In the genomic region with DNA sequence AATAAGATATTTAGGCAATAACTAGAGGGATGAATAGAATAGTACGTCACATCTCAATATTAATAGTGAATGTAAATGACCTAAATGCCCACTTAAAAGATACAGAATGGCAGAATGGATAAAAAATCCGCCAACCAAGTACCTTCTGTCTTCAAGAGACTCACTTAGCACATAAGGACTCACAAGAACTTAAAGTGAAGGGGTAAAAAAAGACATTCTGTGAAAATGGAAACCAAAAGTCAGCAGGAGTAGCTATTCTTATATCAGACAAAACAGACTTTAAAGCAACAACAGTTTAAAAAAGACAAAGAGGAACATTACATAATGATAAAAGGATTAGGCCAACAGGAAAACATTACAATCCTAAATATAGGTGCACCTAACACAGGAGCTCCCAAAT, we compare ENCODE assay signal across 34 cellular contexts. TPM values are rescaled to one million over a fixed set of nuclear protein-coding genes. Genes with fewer than 3 reads are reported as not detected.
"Had no signal": no experiment of that assay in that cellular context is flagged by ENCODE, and none has a peak within 500 bp of the region (broad histone marks: within the 10 kb centered on the region; RNA-seq: fewer than 3 reads in every experiment).

No MANE protein-coding gene starts in this region.

- H3K4me3 ChIP-seq: ascending aorta, cardiac muscle cell, Peyer's patch, SJSA1 had no signal

- H3K9me3 ChIP-seq: SJSA1, SK-N-SH had no signal

- H3K4me1 ChIP-seq: ascending aorta, Peyer's patch, SJSA1 had no signal

- H3K9ac ChIP-seq: SK-N-SH had no signal

- H3K36me3 ChIP-seq: ascending aorta, cardiac muscle cell, Peyer's patch, SJSA1 had no signal

- H3K27me3 ChIP-seq: ascending aorta, cardiac muscle cell, Peyer's patch, SJSA1 had no signal

- FAIRE-seq: TTC549 had no signal

- H3K4me2 ChIP-seq: SK-N-SH had no signal

- DNase-seq: activated CD4-positive, alpha-beta T cell treated with anti-CD3 and anti-CD28 coated beads for 36 hours; activated CD4-positive, alpha-beta T cell treated with anti-CD3 and anti-CD28 coated beads, Interleukin-2, amount 10 ng/mL, durations not matched to agents 7 days and 5 days; activated CD4-positive, alpha-beta T cell treated with anti-CD3 and anti-CD28 coated beads, Interleukin-2, amount 50 U/mL, for 48 hours; activated CD8-positive, alpha-beta T cell treated with anti-CD3 and anti-CD28 coated beads, Interleukin-2, amount 10 ng/mL, durations not matched to agents 7 days and 5 days; activated gamma-delta T cell; activated naive CD4-positive, alpha-beta T cell treated with Interleukin-2 at 50 U/mL for 16 hours; activated naive CD8-positive, alpha-beta T cell treated with anti-CD3 and anti-CD28 coated beads, Interleukin-2, amount 10 ng/mL, durations not matched to agents 7 days and 5 days; activated T-cell treated with anti-CD3 and anti-CD28 coated beads, Interleukin-2, amount 50 U/mL, for 24 hours; amygdala; NCI-H1048; NCI-H1436 treated with DMSO at 0.1 percent for 48 hours; NCI-H1694 treated with DMSO at 0.1 percent for 48 hours; NCI-H2029; NCI-H2171 treated with DMSO at 0.1 percent for 48 hours; NCI-H2227 treated with DMSO at 0.1 percent for 48 hours; NCI-H446; NCI-H510A treated with DMSO at 0.1 percent for 48 hours; NCI-H526 treated with DMSO at 0.1 percent for 48 hours; NCI-H82; PC-3; Peyer's patch; RPMI8226; SHP77 treated with DMSO at 0.1 percent for 48 hours; SK-N-SH had no signal

- ATAC-seq: activated CD4-positive, alpha-beta T cell treated with anti-CD3 and anti-CD28 coated beads for 36 hours; activated CD4-positive, CD25-positive, alpha-beta regulatory T cell treated with anti-CD3 and anti-CD28 coated beads, Interleukin-2, amount 50 U/mL, for 24 hours; activated CD8-positive, alpha-beta T cell treated with anti-CD3 and anti-CD28 coated beads, Interleukin-2, amount 10 ng/mL, durations not matched to agents 7 days and 5 days; PC-3; WTC11 had no signal

- H3K27ac ChIP-seq: ascending aorta, cardiac muscle cell, Peyer's patch, SJSA1 had no signal

RNA-seq across cellular contexts. Expression of a gene that starts 56.7 kb away (rescaled TPM):
- total RNA-seq: activated T-helper 2 cell treated with anti-CD3 and anti-CD28 coated beads, Interferon-gamma antibody, Interleukin-2, Interleukin-4, amounts not matched to agents 10 μg/mL and 5 μg/mL and 100 μg/mL, durations not matched to agents 14 hours and 24 hours and 36 hours; ascending aorta; cardiac muscle cell; chondrocyte; M059J; PC-3; SJSA1; WTC11 had no signal
- polyA plus RNA-seq: adipose tissue, cardiac muscle cell, SK-N-SH had no signal
